Comparison of ENCODE assay signal across 10 cellular contexts in genomic region chr3:53252105-53252946, GRCh38. TPM values are rescaled to one million over a fixed set of nuclear protein-coding genes. Genes with fewer than 3 reads are reported as not detected.
DNase-seq lines count a peak whose midpoint lies in the region; ATAC-seq and TF ChIP-seq lines count a peak whose summit lies in the region.
"Had no signal": no experiment of that assay in that cellular context is flagged by ENCODE, and none has a peak within 500 bp of the region (broad histone marks: within the 10 kb centered on the region; RNA-seq: fewer than 3 reads in every experiment).

No MANE protein-coding gene starts in this region.

- H3K4me1 Mint-ChIP-seq in stimulated activated naive CD8-positive, alpha-beta T cell treated with anti-CD3 and anti-CD28 coated beads, Interleukin-15, Interleukin-2, amounts not matched to agents 100 ng/mL and 50 ng/mL, for 24 hours (ENCODE audit: low read depth) = peaks cover 53% of the 10 kb centered on the region
- H3K4me1 Mint-ChIP-seq in activated T-helper 1 cell treated with anti-CD3 and anti-CD28 coated beads, Interleukin-12 subunit alpha, Interleukin-12 subunit beta, Interleukin-2, Interleukin-4 antibody, amounts not matched to agents 30 ng/mL and 10 ng/mL and 1 ng/mL, durations not matched to agents 14 hours and 24 hours and 36 hours (ENCODE audit: low read depth) = peaks cover 57% of the 10 kb centered on the region

- ATAC-seq in stimulated activated naive CD8-positive, alpha-beta T cell treated with anti-CD3 and anti-CD28 coated beads, Interleukin-15, Interleukin-2, amounts not matched to agents 100 U/mL and 50 U/mL, for 24 hours = no peak
- no peak for ATAC-seq in HG03469 (IDR thresholded peaks at IDR 0.05; ENCODE audit: unreplicated experiment)
- no peak for ATAC-seq in GM21515 (IDR thresholded peaks at IDR 0.05; ENCODE audit: unreplicated experiment)

- no peak for TF ChIP-seq CTCF in GM13976 (IDR thresholded peaks at IDR 0.05; ENCODE audit: borderline replicate concordance, control extremely low read depth, extremely low read depth, insufficient read depth, missing control alignments)

- peaks cover 34% of the 10 kb centered on the region for H3K36me3 Mint-ChIP-seq in stimulated activated naive CD8-positive, alpha-beta T cell treated with anti-CD3 and anti-CD28 coated beads, Interleukin-15, Interleukin-2, amounts not matched to agents 100 ng/mL and 50 ng/mL, for 24 hours (ENCODE audit: low read depth)
- H3K36me3 Mint-ChIP-seq in activated T-helper 1 cell treated with anti-CD3 and anti-CD28 coated beads, Interleukin-12 subunit alpha, Interleukin-12 subunit beta, Interleukin-2, Interleukin-4 antibody, amounts not matched to agents 30 ng/mL and 10 ng/mL and 1 ng/mL, durations not matched to agents 14 hours and 24 hours and 36 hours (ENCODE audit: low read depth) = peaks cover 20% of the 10 kb centered on the region

- intact Hi-C loops in activated T-helper 1 cell treated with anti-CD3 and anti-CD28 coated beads, Interleukin-12 subunit alpha, Interleukin-12 subunit beta, Interleukin-2, Interleukin-4 antibody, amounts not matched to agents 30 ng/mL and 10 ng/mL and 1 ng/mL, durations not matched to agents 14 hours and 24 hours and 36 hours (cut with micrococcal nuclease) = loop anchor here (10.0 kb wide), 1 partner anchor 208 kb away; the partner anchor contains the start of gene SFMBT1

- no peaks in the 10 kb centered on the region for H3K9me3 Mint-ChIP-seq in stimulated activated naive CD8-positive, alpha-beta T cell treated with anti-CD3 and anti-CD28 coated beads, Interleukin-15, Interleukin-2, amounts not matched to agents 100 ng/mL and 50 ng/mL, for 24 hours
- no peaks in the 10 kb centered on the region for H3K9me3 Mint-ChIP-seq in activated T-helper 1 cell treated with anti-CD3 and anti-CD28 coated beads, Interleukin-12 subunit alpha, Interleukin-12 subunit beta, Interleukin-2, Interleukin-4 antibody, amounts not matched to agents 30 ng/mL and 10 ng/mL and 1 ng/mL, durations not matched to agents 14 hours and 24 hours and 36 hours

- peak overlapping the region; percentile 92 for H3K4me3 Mint-ChIP-seq in stimulated activated naive CD8-positive, alpha-beta T cell treated with anti-CD3 and anti-CD28 coated beads, Interleukin-15, Interleukin-2, amounts not matched to agents 100 ng/mL and 50 ng/mL, for 24 hours
- peak overlapping the region; percentile 64 for H3K4me3 Mint-ChIP-seq in activated T-helper 1 cell treated with anti-CD3 and anti-CD28 coated beads, Interleukin-12 subunit alpha, Interleukin-12 subunit beta, Interleukin-2, Interleukin-4 antibody, amounts not matched to agents 30 ng/mL and 10 ng/mL and 1 ng/mL, durations not matched to agents 14 hours and 24 hours and 36 hours

- peak overlapping the region; percentile 59 for H3K27ac Mint-ChIP-seq in stimulated activated naive CD8-positive, alpha-beta T cell treated with anti-CD3 and anti-CD28 coated beads, Interleukin-15, Interleukin-2, amounts not matched to agents 100 ng/mL and 50 ng/mL, for 24 hours
- peak overlapping the region; percentile 58 for H3K27ac Mint-ChIP-seq in activated T-helper 1 cell treated with anti-CD3 and anti-CD28 coated beads, Interleukin-12 subunit alpha, Interleukin-12 subunit beta, Interleukin-2, Interleukin-4 antibody, amounts not matched to agents 30 ng/mL and 10 ng/mL and 1 ng/mL, durations not matched to agents 14 hours and 24 hours and 36 hours

- in situ Hi-C loops in GM13976 (cut with MboI; ENCODE audit: low sequenced_read_pairs, unreplicated experiment) = no loop called here

- DNase-seq in stimulated activated naive CD8-positive, alpha-beta T cell treated with anti-CD3 and anti-CD28 coated beads, Interleukin-15, Interleukin-2, amounts not matched to agents 100 U/mL and 50 U/mL, for 24 hours = no peak
- no peak for DNase-seq in activated T-helper 1 cell treated with anti-CD3 and anti-CD28 coated beads, Interleukin-12 subunit alpha, Interleukin-12 subunit beta, Interleukin-2, Interleukin-4 antibody, amounts not matched to agents 30 ng/mL and 10 ng/mL and 1 ng/mL, durations not matched to agents 14 hours and 24 hours and 36 hours (ENCODE audit: low spot score)
- DNase-seq in iPS-NIHi11 (ENCODE audit: low spot score) = peak; percentile 33
- no peak for DNase-seq in GM13976 (ENCODE audit: low spot score)
- DNase-seq in effector CD8-positive, alpha-beta T cell (lab: John Stamatoyannopoulos, UW) = no peak
- DNase-seq: EL; stimulated activated CD4-positive, alpha-beta T cell treated with anti-CD3 and anti-CD28 coated beads, Interleukin-4, amount 100 ng/mL, for 1 hour had no signal

- H3K27me3 Mint-ChIP-seq in stimulated activated naive CD8-positive, alpha-beta T cell treated with anti-CD3 and anti-CD28 coated beads, Interleukin-15, Interleukin-2, amounts not matched to agents 100 ng/mL and 50 ng/mL, for 24 hours = no peaks in the 10 kb centered on the region
- no peaks in the 10 kb centered on the region for H3K27me3 Mint-ChIP-seq in activated T-helper 1 cell treated with anti-CD3 and anti-CD28 coated beads, Interleukin-12 subunit alpha, Interleukin-12 subunit beta, Interleukin-2, Interleukin-4 antibody, amounts not matched to agents 30 ng/mL and 10 ng/mL and 1 ng/mL, durations not matched to agents 14 hours and 24 hours and 36 hours (ENCODE audit: insufficient read depth)

RNA-seq across cellular contexts. Expression of gene TKT, which starts 3.5 kb away (rescaled TPM):
- total RNA-seq in activated T-helper 1 cell treated with anti-CD3 and anti-CD28 coated beads, Interleukin-12 subunit alpha, Interleukin-12 subunit beta, Interleukin-2, Interleukin-4 antibody, amounts not matched to agents 30 ng/mL and 10 ng/mL and 1 ng/mL, durations not matched to agents 14 hours and 24 hours and 36 hours = 332 and 351 TPM in 2 replicates
